In the genomic region with DNA sequence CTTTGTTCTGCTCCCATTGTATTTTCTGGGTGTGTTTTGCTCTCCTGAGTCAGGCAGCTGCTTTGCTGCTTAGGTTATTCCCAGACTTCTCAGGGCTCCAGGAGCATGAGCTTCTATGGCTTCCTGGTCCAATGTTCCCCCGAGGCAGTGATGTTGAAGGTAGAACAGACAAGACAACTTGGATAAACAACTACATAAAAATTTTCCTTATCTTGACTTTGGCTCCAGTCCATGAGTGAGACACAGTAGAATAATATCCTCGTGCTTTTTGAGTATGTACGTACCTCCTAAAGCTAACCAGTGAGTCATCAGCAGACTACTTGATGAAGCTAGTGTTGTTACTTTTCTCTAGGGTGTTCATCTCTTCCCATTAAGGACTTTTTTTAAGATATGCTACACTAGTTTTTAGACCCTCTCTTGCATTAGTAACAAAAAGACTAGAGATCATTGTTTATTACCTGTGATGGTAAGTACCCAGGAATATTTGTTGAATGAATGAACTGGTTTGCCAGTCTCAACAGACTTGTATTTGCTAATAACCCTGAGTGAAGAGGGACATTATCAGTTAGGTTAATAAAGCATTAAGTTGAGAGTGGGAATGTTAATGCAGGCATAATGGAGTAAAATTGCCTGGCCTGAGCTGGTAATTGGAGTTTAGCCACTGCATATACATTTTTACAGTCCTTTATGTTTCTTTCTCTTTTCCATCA, we compare ENCODE assay signal across 10 cellular contexts.
DNase-seq lines count a peak whose midpoint lies in the region; ATAC-seq and TF ChIP-seq lines count a peak whose summit lies in the region.
"Had no signal": no experiment of that assay in that cellular context is flagged by ENCODE, and none has a peak within 500 bp of the region (broad histone marks: within the 10 kb centered on the region; RNA-seq: fewer than 3 reads in every experiment).

No MANE protein-coding gene starts in this region.

- no peak for TF ChIP-seq POLR2A in vagina (IDR thresholded peaks at IDR 0.05)

- H3K4me1 ChIP-seq in mammary epithelial cell (ENCODE audit: insufficient read depth, low read length), result peaks cover 36% of the 10 kb centered on the region
- H3K4me1 ChIP-seq in muscle layer of duodenum (ENCODE audit: control insufficient read depth in 1 of 2, insufficient read depth in 2 of 2, low read length in 2 of 2), result peaks cover 0 to 8% of the 10 kb centered on the region in 2 donors
- H3K4me1 ChIP-seq in vagina, result peaks cover 5% of the 10 kb centered on the region

- CTCF ChIA-PET in mammary epithelial cell (lab: Charles Lee; ENCODE audit: low non-redundant PET), result interaction anchor here (0.6 to 0.7 kb wide), 5 partner anchors 63 to 845 kb away, joined by 3 to 4 read pairs (median 3); no protein-coding TSS in a partner anchor

- 3% methylated on average over 3 of the region's 3 CpGs for WGBS in mammary epithelial cell (ENCODE audit: low coverage, missing lambda C conversion rate)

- H3K79me2 ChIP-seq in mammary epithelial cell (ENCODE audit: insufficient read depth, low read length), result peaks cover 19% of the 10 kb centered on the region

- H3K36me3 ChIP-seq in mammary epithelial cell (ENCODE audit: insufficient read depth, low read length) (no peaks in the 10 kb centered on the region), muscle layer of duodenum (ENCODE audit: control insufficient read depth in 1 of 2, insufficient read depth in 2 of 2, low read length in 2 of 2) (no peaks in the 10 kb centered on the region), vagina (no peaks in the 10 kb centered on the region)

- BruUV-seq in mammary epithelial cell (replicated peaks; lab: Mats Ljungman, UMichigan), result TSS peak; percentile 76

- H3K9me3 ChIP-seq in mammary epithelial cell (replicated peaks; ENCODE audit: insufficient read depth, low read length) (no peaks in the 10 kb centered on the region), muscle layer of duodenum (ENCODE audit: control insufficient read depth in 1 of 2, low read length in 2 of 2) (no peaks in the 10 kb centered on the region), vagina (no peaks in the 10 kb centered on the region)

- no peak for ATAC-seq in GM19452 (IDR thresholded peaks at IDR 0.05; ENCODE audit: unreplicated experiment)
- no peak for ATAC-seq in GM21786 (IDR thresholded peaks at IDR 0.05; ENCODE audit: unreplicated experiment)

- dilution Hi-C loops in mammary epithelial cell (cut with HindIII; ENCODE audit: low sequenced_read_pairs), result no loop called here

- peak overlapping the region; percentile 34 for H2AFZ ChIP-seq in mammary epithelial cell (ENCODE audit: low read depth, low read length)

- H3K4me3 ChIP-seq in mammary epithelial cell (replicated peaks in 1 of 3; ENCODE audit: insufficient read depth in 1 of 3, low read depth in 2 of 3, low read length in 3 of 3) (peak overlapping the region; percentile 7 to 17 (median 12)), muscle layer of duodenum (ENCODE audit: low read depth in 1 of 2, low read length in 2 of 2) (no peak overlapping the region), vagina (no peak overlapping the region)

- TF ChIP-seq CTCF in mammary epithelial cell (conservative IDR thresholded peaks at IDR 0.05 in 1 of 2, IDR thresholded peaks at IDR 0.05 in 1 of 2; ENCODE audit: extremely low read depth in 1 of 2, insufficient read depth in 1 of 2, low read depth in 1 of 2, low read length in 2 of 2) (no peak), vagina (IDR thresholded peaks at IDR 0.05) (no peak)

- no peaks in the 10 kb centered on the region for H4K20me1 ChIP-seq in mammary epithelial cell (ENCODE audit: insufficient read depth, low read length)

- H3K27me3 ChIP-seq in mammary epithelial cell (ENCODE audit: insufficient read depth, low read length) (no peaks in the 10 kb centered on the region), muscle layer of duodenum (ENCODE audit: low read depth, low read length) (no peaks in the 10 kb centered on the region), vagina (no peaks in the 10 kb centered on the region)

- in situ Hi-C loops in mammary epithelial cell (cut with MboI; ENCODE audit: low sequenced_read_pairs in 2 of 2), result no loop called here

- peak; percentile 8 for DNase-seq in COLO668 (lab: John Stamatoyannopoulos, UW; ENCODE audit: unreplicated experiment)
- peak; percentile 66 for DNase-seq in NCI-H1436 (lab: John Stamatoyannopoulos, UW)
- peak; percentile 99 for DNase-seq in mammary epithelial cell
- no peak for DNase-seq in vagina (ENCODE audit: extremely low spot score in 2 of 2)
- no peak for DNase-seq in HUDEP-2 (lab: John Stamatoyannopoulos, UW; ENCODE audit: unreplicated experiment in 76 of 76)
- DNase-seq: hippocampal formation, NCI-H2171 treated with DMSO at 0.1 percent for 48 hours had no signal

- H3K9ac ChIP-seq in mammary epithelial cell (ENCODE audit: insufficient read depth, low read length), result peak overlapping the region; percentile 95

- peak overlapping the region; percentile 82 for H3K4me2 ChIP-seq in mammary epithelial cell (ENCODE audit: insufficient read depth, low read depth, low read length)

- intact Hi-C loops in mammary epithelial cell (cut with micrococcal nuclease), result loop anchor here (1.0 to 5.0 kb wide), 2 partner anchors 41 to 132 kb away; a partner anchor contains a TSS
- intact Hi-C loops in vagina (cut with DNase I), result no loop called here

- H3K27ac ChIP-seq in mammary epithelial cell (ENCODE audit: insufficient read depth, low read depth, low read length) (peak overlapping the region; percentile 100), muscle layer of duodenum (ENCODE audit: low read length) (peak overlapping the region; percentile 1), vagina (no peak overlapping the region)

Comparison
In these comparisons a context has a peak if more than half of its experiments do, and no peak if none do; other contexts are left out.
1. DNase-seq: peak in COLO668 (single experiment), NCI-H1436 (single experiment) and mammary epithelial cell (single experiment); none in vagina (0 of 2) and HUDEP-2 (0 of 76).
2. H3K4me3 ChIP-seq: peak in mammary epithelial cell (3 of 3); none in muscle layer of duodenum (0 of 2) and vagina (0 of 2).